ENCODE assay signal across 23 cellular contexts in genomic region chr14:80310950-80311349, GRCh38.
DNase-seq lines count a peak whose midpoint lies in the region; ATAC-seq and TF ChIP-seq lines count a peak whose summit lies in the region.
"Had no signal": no experiment of that assay in that cellular context is flagged by ENCODE, and none has a peak within 500 bp of the region (broad histone marks: within the 10 kb centered on the region; RNA-seq: fewer than 3 reads in every experiment).

No MANE protein-coding gene starts in this region.

- H3K9me3 Mint-ChIP-seq in T-helper 2 cell treated with Interferon-gamma antibody and Interleukin-4, amounts not matched to agents 5 μg/mL and 100 μg/mL, for 36 hours = peaks cover 3% of the 10 kb centered on the region

- H3K4me3 Mint-ChIP-seq in T-helper 2 cell treated with Interferon-gamma antibody and Interleukin-4, amounts not matched to agents 5 μg/mL and 100 μg/mL, for 36 hours = no peak overlapping the region
- H3K4me3 Mint-ChIP-seq: activated CD8-positive, alpha-beta memory T cell treated with anti-CD3 and anti-CD28 coated beads, Interleukin-2, amount 10 ng/mL, durations not matched to agents 7 days and 5 days; activated T-helper 17 cell treated with anti-CD3 and anti-CD28 coated beads, Interleukin-2, amount 50 U/mL, for 72 hours; natural killer cell had no signal

- H3K36me3 Mint-ChIP-seq in T-helper 2 cell treated with Interferon-gamma antibody and Interleukin-4, amounts not matched to agents 5 μg/mL and 100 μg/mL, for 36 hours (ENCODE audit: low read depth) = no peaks in the 10 kb centered on the region
- H3K36me3 Mint-ChIP-seq: activated CD8-positive, alpha-beta memory T cell treated with anti-CD3 and anti-CD28 coated beads, Interleukin-2, amount 10 ng/mL, durations not matched to agents 7 days and 5 days; natural killer cell had no signal

- H3K27me3 Mint-ChIP-seq in T-helper 2 cell treated with Interferon-gamma antibody and Interleukin-4, amounts not matched to agents 5 μg/mL and 100 μg/mL, for 36 hours (ENCODE audit: low read depth) = no peaks in the 10 kb centered on the region
- H3K27me3 Mint-ChIP-seq: activated CD8-positive, alpha-beta memory T cell treated with anti-CD3 and anti-CD28 coated beads, Interleukin-2, amount 10 ng/mL, durations not matched to agents 7 days and 5 days; activated T-helper 17 cell treated with anti-CD3 and anti-CD28 coated beads, Interleukin-2, amount 50 U/mL, for 72 hours had no signal

- intact Hi-C loops in A673 (cut with micrococcal nuclease; ENCODE audit: unreplicated experiment) = no loop called here
- intact Hi-C loops in colonic mucosa (cut with DNase I) = no loop called here

- H3K36me3 ChIP-seq in A673 (ENCODE audit: insufficient read depth, low read length, poor library complexity, severe bottlenecking) = no peaks in the 10 kb centered on the region
- no peaks in the 10 kb centered on the region for H3K36me3 ChIP-seq in colonic mucosa
- H3K36me3 ChIP-seq: vagina had no signal

- CTCF ChIA-PET in A673 (lab: Charles Lee) = no interaction called here

- no peak overlapping the region for H3K27ac Mint-ChIP-seq in T-helper 2 cell treated with Interferon-gamma antibody and Interleukin-4, amounts not matched to agents 5 μg/mL and 100 μg/mL, for 36 hours
- H3K27ac Mint-ChIP-seq: activated CD8-positive, alpha-beta memory T cell treated with anti-CD3 and anti-CD28 coated beads, Interleukin-2, amount 10 ng/mL, durations not matched to agents 7 days and 5 days; activated T-helper 17 cell treated with anti-CD3 and anti-CD28 coated beads, Interleukin-2, amount 50 U/mL, for 72 hours; natural killer cell had no signal

- POLR2A ChIA-PET in A673 (lab: Charles Lee; ENCODE audit: low non-redundant PET) = no interaction called here

- no peak overlapping the region for H3K27ac ChIP-seq in A673 (ENCODE audit: low read depth, low read length, poor library complexity, severe bottlenecking)
- H3K27ac ChIP-seq in colonic mucosa = no peak overlapping the region
- H3K27ac ChIP-seq: A549, vagina had no signal

- H3K4me1 Mint-ChIP-seq in T-helper 2 cell treated with Interferon-gamma antibody and Interleukin-4, amounts not matched to agents 5 μg/mL and 100 μg/mL, for 36 hours (ENCODE audit: low read depth) = no peaks in the 10 kb centered on the region
- H3K4me1 Mint-ChIP-seq: activated CD8-positive, alpha-beta memory T cell treated with anti-CD3 and anti-CD28 coated beads, Interleukin-2, amount 10 ng/mL, durations not matched to agents 7 days and 5 days; activated T-helper 17 cell treated with anti-CD3 and anti-CD28 coated beads, Interleukin-2, amount 50 U/mL, for 72 hours; natural killer cell had no signal

- no peaks in the 10 kb centered on the region for H3K27me3 ChIP-seq in A673 (replicated peaks; ENCODE audit: insufficient read depth, low read depth, low read length, poor library complexity)
- H3K27me3 ChIP-seq in colonic mucosa = no peaks in the 10 kb centered on the region
- H3K27me3 ChIP-seq: vagina had no signal

- DNase-seq in A673 (ENCODE audit: low spot score) = peak; percentile 24
- DNase-seq in LHCN-M2 (ENCODE audit: low read depth) = peak; percentile 88
- DNase-seq in dermis blood vessel endothelial cell = peak; percentile 25
- DNase-seq in hepatic stellate cell (ENCODE audit: low spot score) = peak; percentile 42
- DNase-seq in cerebellum (ENCODE audit: low spot score) = no peak
- no peak for DNase-seq in colonic mucosa
- DNase-seq in T-helper 2 cell treated with Interferon-gamma antibody and Interleukin-4, amounts not matched to agents 5 μg/mL and 100 μg/mL, for 36 hours (ENCODE audit: low spot score) = no peak
- DNase-seq: activated CD4-positive, alpha-beta T cell treated with anti-CD3 and anti-CD28 coated beads for 4 hours; activated CD8-positive, alpha-beta memory T cell treated with anti-CD3 and anti-CD28 coated beads, Interleukin-2, amount 10 ng/mL, durations not matched to agents 7 days and 5 days; central memory CD4-positive, alpha-beta T cell; DMS 273 treated with DMSO at 0.1 percent for 48 hours; effector CD4-positive, alpha-beta T cell; natural killer cell; NCI-H1092; NCI-H2029 treated with DMSO at 0.1 percent for 48 hours; NCI-H446; NK-92 treated with Interleukin-12 subunit alpha and Interleukin-12 subunit beta, amount 100 ng/mL, for 24 hours; substantia nigra had no signal

- H3K9me3 ChIP-seq in A673 (ENCODE audit: low read depth, low read length, poor library complexity, severe bottlenecking) = no peaks in the 10 kb centered on the region
- no peaks in the 10 kb centered on the region for H3K9me3 ChIP-seq in colonic mucosa
- H3K9me3 ChIP-seq: A549, vagina had no signal

- TF ChIP-seq CTCF in A673 (conservative IDR thresholded peaks at IDR 0.05; ENCODE audit: low read depth, low read length) = no peak
- TF ChIP-seq CTCF in colonic mucosa (IDR thresholded peaks at IDR 0.05) = no peak

- H3K9ac ChIP-seq in colonic mucosa (ENCODE audit: low read depth in 2 of 2, low read length in 2 of 2) = no peak overlapping the region

- no TSS peak for BruUV-seq in A673 (replicated peaks; lab: Mats Ljungman, UMichigan)

- ATAC-seq in GM19395 (IDR thresholded peaks at IDR 0.05; ENCODE audit: unreplicated experiment) = no peak
- ATAC-seq: A549; activated CD8-positive, alpha-beta memory T cell treated with anti-CD3 and anti-CD28 coated beads, Interleukin-2, amount 10 ng/mL, durations not matched to agents 7 days and 5 days; activated T-helper 17 cell treated with anti-CD3 and anti-CD28 coated beads, Interleukin-2, amount 50 U/mL, for 72 hours; K562; natural killer cell had no signal

- H3K4me3 ChIP-seq in A673 (ENCODE audit: low read depth, low read length, poor library complexity, severe bottlenecking) (no peak overlapping the region), colonic mucosa (no peak overlapping the region)
- H3K4me3 ChIP-seq: A549, K562, vagina had no signal

- no peaks in the 10 kb centered on the region for H3K4me1 ChIP-seq in A673 (ENCODE audit: insufficient read depth, low read length, poor library complexity, severe bottlenecking)
- H3K4me1 ChIP-seq in colonic mucosa = no peaks in the 10 kb centered on the region
- H3K4me1 ChIP-seq: A549 had no signal

Comparison
In these comparisons a context has a peak if more than half of its experiments do, and no peak if none do; other contexts are left out.
1. DNase-seq: peak in A673 (single experiment), LHCN-M2 (single experiment), dermis blood vessel endothelial cell (single experiment) and hepatic stellate cell (single experiment); none in cerebellum (single experiment), colonic mucosa (single experiment) and T-helper 2 cell treated with Interferon-gamma antibody and Interleukin-4, amounts not matched to agents 5 μg/mL and 100 μg/mL, for 36 hours (single experiment).